8 cellular contexts compared by ENCODE assay signal in genomic region chr17:81239714-81240555, GRCh38. TPM values are rescaled to one million over a fixed set of nuclear protein-coding genes. Genes with fewer than 3 reads are reported as not detected.
A peak's percentile ranks its signal among the peaks of the same experiment; 100 is the strongest.
DNase-seq lines count a peak whose midpoint lies in the region; ATAC-seq and TF ChIP-seq lines count a peak whose summit lies in the region.

No MANE protein-coding gene starts in this region.

- CTCF ChIA-PET in AG04450 (lab: Charles Lee): interaction anchor here (1.0 to 1.6 kb wide), 4 partner anchors 15 to 97 kb away, joined by 3 to 4 read pairs (median 4); no protein-coding TSS in a partner anchor
- CTCF ChIA-PET in WTC11 (lab: Charles Lee): interaction anchor here (0.6 to 2.1 kb wide), 17 partner anchors 10 to 315 kb away, joined by 3 to 14 read pairs (median 4); partner anchors contain the start of gene CEP131

- peaks cover 17% of the 10 kb centered on the region for H3K79me2 ChIP-seq in GM23338 (replicated peaks; ENCODE audit: insufficient read depth)

- H3K4me3 ChIP-seq in AG04450 (ENCODE audit: low read depth, low read length): peak overlapping the region; percentile 80
- peak overlapping the region; percentile 96 for H3K4me3 ChIP-seq in GM23338
- peak overlapping the region; percentile 96 for H3K4me3 ChIP-seq in ectodermal cell (ENCODE audit: insufficient read depth, low read depth, low read length)
- H3K4me3 ChIP-seq in urinary bladder (ENCODE audit: low read depth, low read length): peak overlapping the region; percentile 90

- peaks cover 2% of the 10 kb centered on the region; the same call in 1 of the 2 replicates for H4K20me1 ChIP-seq in GM23338 (replicated peaks; ENCODE audit: insufficient read depth)

- H3K4me1 ChIP-seq in GM23338 (ENCODE audit: insufficient read depth) (no peaks in the 10 kb centered on the region; the same call in 1 of the 2 replicates), ectodermal cell (ENCODE audit: control insufficient read depth, insufficient read depth, low read length) (peaks cover 12% of the 10 kb centered on the region), urinary bladder (ENCODE audit: insufficient read depth) (no peaks in the 10 kb centered on the region)

- POLR2A ChIA-PET in AG04450 (lab: Yijun Ruan, JAX) (interaction anchor here (0.5 to 1.7 kb wide), 3 partner anchors 17 to 266 kb away, joined by 3 to 17 read pairs (median 3); partner anchors contain the start of gene CEP131), WTC11 (lab: Charles Lee) (interaction anchor here (0.6 to 1.1 kb wide), 3 partner anchors 17 to 785 kb away, joined by 3 to 9 read pairs (median 3); partner anchors contain the start of gene CEP131)

- peak overlapping the region; percentile 95 for H3K27ac Mint-ChIP-seq in GM23338
- peak overlapping the region; percentile 76 for H3K27ac Mint-ChIP-seq in WTC11
- H3K27ac Mint-ChIP-seq in natural killer cell treated with Interleukin-12 subunit alpha and Interleukin-12 subunit beta and Interleukin-15 and Interleukin-18, amount 100 ng/mL, for 72 hours: peak overlapping the region; percentile 75 to 87

- H3K27ac ChIP-seq in AG04450 (ENCODE audit: low read depth, low read length) (peak overlapping the region; percentile 21), GM23338 (ENCODE audit: low read depth) (no peak overlapping the region), ectodermal cell (ENCODE audit: insufficient read depth, low read depth, low read length, poor library complexity, severe bottlenecking) (no peak overlapping the region), urinary bladder (ENCODE audit: low read depth) (no peak overlapping the region)

- peak overlapping the region; percentile 95 for H3K4me2 ChIP-seq in GM23338

- DNase-seq in AG04450 (ENCODE audit: low read depth, low spot score) (no peak), GM23338 (ENCODE audit: low spot score) (peak; percentile 55), WTC11 (ENCODE audit: low spot score) (no peak)
- no peak for DNase-seq in natural killer cell treated with Interleukin-12 subunit alpha and Interleukin-12 subunit beta and Interleukin-15 and Interleukin-18, amount 100 ng/mL, for 72 hours (ENCODE audit: low spot score)

- WGBS in ectodermal cell, 2 experiments: 21 to 22% methylated on average over 37 of the region's 37 CpGs
- 16% methylated on average over 37 of the region's 37 CpGs for WGBS in urinary bladder

- peaks cover 11% of the 10 kb centered on the region; the same call in 1 of the 2 replicates for H3F3A ChIP-seq in GM23338 (replicated peaks; ENCODE audit: low read depth)

- H3K27me3 ChIP-seq in AG04450 (ENCODE audit: control insufficient read depth, insufficient read depth, low read length) (no peaks in the 10 kb centered on the region), GM23338 (ENCODE audit: insufficient read depth) (no peaks in the 10 kb centered on the region), ectodermal cell (ENCODE audit: control insufficient read depth, insufficient read depth, low read length, poor library complexity, severe bottlenecking) (no peaks in the 10 kb centered on the region)

- H3K9me3 Mint-ChIP-seq in GM23338 (no peaks in the 10 kb centered on the region; the same call in 2 of the 3 replicates), WTC11 (no peaks in the 10 kb centered on the region)
- no peaks in the 10 kb centered on the region for H3K9me3 Mint-ChIP-seq in natural killer cell treated with Interleukin-12 subunit alpha and Interleukin-12 subunit beta and Interleukin-15 and Interleukin-18, amount 100 ng/mL, for 72 hours

- H3K27me3 Mint-ChIP-seq in GM23338 (ENCODE audit: insufficient read depth, low read depth, poor library complexity) (peaks cover 19% of the 10 kb centered on the region), WTC11 (ENCODE audit: low read depth) (no peaks in the 10 kb centered on the region)
- H3K27me3 Mint-ChIP-seq in natural killer cell treated with Interleukin-12 subunit alpha and Interleukin-12 subunit beta and Interleukin-15 and Interleukin-18, amount 100 ng/mL, for 72 hours: no peaks in the 10 kb centered on the region

- H3K36me3 ChIP-seq in GM23338 (ENCODE audit: insufficient read depth): no peaks in the 10 kb centered on the region
- no peaks in the 10 kb centered on the region for H3K36me3 ChIP-seq in ectodermal cell (ENCODE audit: control insufficient read depth, insufficient read depth, low read length)
- H3K36me3 ChIP-seq in urinary bladder (ENCODE audit: insufficient read depth): no peaks in the 10 kb centered on the region

- H3K9me2 ChIP-seq in GM23338 (ENCODE audit: insufficient read depth): no peaks in the 10 kb centered on the region

- H3K36me3 Mint-ChIP-seq in GM23338 (ENCODE audit: low read depth) (peaks cover 16% of the 10 kb centered on the region), WTC11 (no peaks in the 10 kb centered on the region)
- H3K36me3 Mint-ChIP-seq in natural killer cell treated with Interleukin-12 subunit alpha and Interleukin-12 subunit beta and Interleukin-15 and Interleukin-18, amount 100 ng/mL, for 72 hours: no peaks in the 10 kb centered on the region

- ATAC-seq in GM23338: no peak
- ATAC-seq in WTC11: no peak
- ATAC-seq in natural killer cell treated with Interleukin-12 subunit alpha and Interleukin-12 subunit beta and Interleukin-15 and Interleukin-18, amount 100 ng/mL, for 72 hours: no peak
- no peak for ATAC-seq in HG03439 (IDR thresholded peaks at IDR 0.05; ENCODE audit: unreplicated experiment)
- ATAC-seq in GM18861 (IDR thresholded peaks at IDR 0.05; ENCODE audit: unreplicated experiment): no peak

- H3K9me3 ChIP-seq in AG04450 (ENCODE audit: control insufficient read depth, insufficient read depth, low read length): no peaks in the 10 kb centered on the region; the same call in 1 of the 2 replicates
- no peaks in the 10 kb centered on the region for H3K9me3 ChIP-seq in ectodermal cell (ENCODE audit: control insufficient read depth, low read length)

- H3K4me3 Mint-ChIP-seq in GM23338 (peak overlapping the region; percentile 96), WTC11 (peak overlapping the region; percentile 90)
- peak overlapping the region; percentile 87 for H3K4me3 Mint-ChIP-seq in natural killer cell treated with Interleukin-12 subunit alpha and Interleukin-12 subunit beta and Interleukin-15 and Interleukin-18, amount 100 ng/mL, for 72 hours

- H3K4me1 Mint-ChIP-seq in GM23338 (peaks cover 28% of the 10 kb centered on the region), WTC11 (peaks cover 27% of the 10 kb centered on the region)
- H3K4me1 Mint-ChIP-seq in natural killer cell treated with Interleukin-12 subunit alpha and Interleukin-12 subunit beta and Interleukin-15 and Interleukin-18, amount 100 ng/mL, for 72 hours (ENCODE audit: low read depth in 2 of 2): peaks cover 25 to 36% of the 10 kb centered on the region in 2 donors

- no peak overlapping the region for H2AFZ ChIP-seq in GM23338

- TF ChIP-seq CTCF in AG04450 (IDR thresholded peaks at IDR 0.05; ENCODE audit: low read depth, low read length): no peak
- TF ChIP-seq CTCF in GM23338 (conservative IDR thresholded peaks at IDR 0.05; ENCODE audit: low read depth in 2 of 2): no peak
- no peak for TF ChIP-seq CTCF in WTC11 (IDR thresholded peaks at IDR 0.05)

RNA-seq across cellular contexts. Expression of gene NDUFAF8, which starts 0.8 kb away (rescaled TPM):
- polyA plus RNA-seq in AG04450 (2011; rRNA removed) (133 and 181 TPM in 2 replicates), GM23338 (2016; fragmentation: Nextera tagmentation; extraction: Ambion mirVana) (156 and 175 TPM in 2 replicates), urinary bladder (26.7 TPM)
- 19.1 and 22.6 TPM in 2 replicates for polyA minus RNA-seq in AG04450 (2011; rRNA and poly(A)+ RNA removed)
- total RNA-seq in GM23338 (2014; rRNA removed; shearing (Covaris generic)): 17.9 and 21.5 TPM in 2 replicates
- total RNA-seq in WTC11 (2021) (58.6 to 73.0 TPM (median 59.9 TPM) in 3 replicates), urinary bladder (11.2 TPM)
- 37.9 TPM for polyA plus RNA-seq in ectodermal cell (2013, experiment 1 of 4)
- 44.0 TPM for polyA plus RNA-seq in ectodermal cell (2013, experiment 2 of 4)
- polyA plus RNA-seq in ectodermal cell (2013, experiment 3 of 4): 33.1 TPM
- 50.2 TPM for polyA plus RNA-seq in ectodermal cell (2013, experiment 4 of 4)
- total RNA-seq in natural killer cell treated with Interleukin-12 subunit alpha and Interleukin-12 subunit beta and Interleukin-15 and Interleukin-18, amount 100 ng/mL, for 72 hours: 100 to 1,000 TPM in 1 of 2 donors, 10 to 100 TPM in 1; 58.1 to 107 TPM

RNA-seq across cellular contexts. Expression of gene TEPSIN, which starts 1.1 kb away (rescaled TPM):
- 7.5 and 10.0 TPM in 2 replicates for polyA plus RNA-seq in AG04450 (2011; rRNA removed)
- polyA minus RNA-seq in AG04450 (2011; rRNA and poly(A)+ RNA removed): 8.0 and 8.2 TPM in 2 replicates
- total RNA-seq in GM23338 (2014; rRNA removed; shearing (Covaris generic)): 25.3 and 37.5 TPM in 2 replicates
- 4.4 and 5.5 TPM in 2 replicates for polyA plus RNA-seq in GM23338 (2016; fragmentation: Nextera tagmentation; extraction: Ambion mirVana)
- 32.2 to 40.7 TPM (median 35.4 TPM) in 3 replicates for total RNA-seq in WTC11 (2021)
- 30.9 TPM for polyA plus RNA-seq in ectodermal cell (2013, experiment 1 of 4)
- 26.8 TPM for polyA plus RNA-seq in ectodermal cell (2013, experiment 2 of 4)
- polyA plus RNA-seq in ectodermal cell (2013, experiment 3 of 4): 27.5 TPM
- polyA plus RNA-seq in ectodermal cell (2013, experiment 4 of 4): 30.9 TPM
- total RNA-seq in natural killer cell treated with Interleukin-12 subunit alpha and Interleukin-12 subunit beta and Interleukin-15 and Interleukin-18, amount 100 ng/mL, for 72 hours: 10 to 100 TPM; 47.9 to 61.7 TPM
- total RNA-seq in urinary bladder: 12.3 TPM
- polyA plus RNA-seq in urinary bladder: 36.6 TPM

RNA-seq across cellular contexts. Expression of gene CEP131, which starts 17.2 kb away (rescaled TPM):
- polyA plus RNA-seq in AG04450 (2011; rRNA removed) (2.2 and 3.0 TPM in 2 replicates), GM23338 (2016; fragmentation: Nextera tagmentation; extraction: Ambion mirVana) (26.8 and 29.4 TPM in 2 replicates), urinary bladder (10.8 TPM)
- 2.4 and 3.3 TPM in 2 replicates for polyA minus RNA-seq in AG04450 (2011; rRNA and poly(A)+ RNA removed)
- total RNA-seq in GM23338 (2014; rRNA removed; shearing (Covaris generic)): 29.0 and 35.5 TPM in 2 replicates
- total RNA-seq in WTC11 (2021) (32.4 to 35.2 TPM (median 34.3 TPM) in 3 replicates), urinary bladder (5.9 TPM)
- 28.9 TPM for polyA plus RNA-seq in ectodermal cell (2013, experiment 1 of 4)
- polyA plus RNA-seq in ectodermal cell (2013, experiment 2 of 4): 22.2 TPM
- polyA plus RNA-seq in ectodermal cell (2013, experiment 3 of 4): 23.4 TPM
- 24.7 TPM for polyA plus RNA-seq in ectodermal cell (2013, experiment 4 of 4)
- total RNA-seq in natural killer cell treated with Interleukin-12 subunit alpha and Interleukin-12 subunit beta and Interleukin-15 and Interleukin-18, amount 100 ng/mL, for 72 hours: 10 to 100 TPM in 1 of 2 donors, 1 to 10 TPM in 1; 7.8 to 14.5 TPM

RNA-seq across cellular contexts. Expression of gene SLC38A10, which starts 55.2 kb away (rescaled TPM):
- polyA plus RNA-seq in AG04450 (2011; rRNA removed) (29.3 and 40.8 TPM in 2 replicates), GM23338 (2016; fragmentation: Nextera tagmentation; extraction: Ambion mirVana) (17.1 and 18.3 TPM in 2 replicates), urinary bladder (82.3 TPM)
- 50.3 and 59.9 TPM in 2 replicates for polyA minus RNA-seq in AG04450 (2011; rRNA and poly(A)+ RNA removed)
- 51.7 and 55.8 TPM in 2 replicates for total RNA-seq in GM23338 (2014; rRNA removed; shearing (Covaris generic))
- total RNA-seq in WTC11 (2021) (47.0 to 62.4 TPM (median 53.9 TPM) in 3 replicates), urinary bladder (28.5 TPM)
- polyA plus RNA-seq in ectodermal cell (2013, experiment 1 of 4): 46.8 TPM
- 47.5 TPM for polyA plus RNA-seq in ectodermal cell (2013, experiment 2 of 4)
- polyA plus RNA-seq in ectodermal cell (2013, experiment 3 of 4): 28.0 TPM
- polyA plus RNA-seq in ectodermal cell (2013, experiment 4 of 4): 33.4 TPM
- 100 to 1,000 TPM in 1 of 2 donors, 10 to 100 TPM in 1; 92.4 to 136 TPM for total RNA-seq in natural killer cell treated with Interleukin-12 subunit alpha and Interleukin-12 subunit beta and Interleukin-15 and Interleukin-18, amount 100 ng/mL, for 72 hours
